29 cellular contexts compared by ENCODE assay signal in genomic region chr10:118309911-118310310, GRCh38.
"Had no signal": no experiment of that assay in that cellular context is flagged by ENCODE, and none has a peak within 500 bp of the region (broad histone marks: within the 10 kb centered on the region; RNA-seq: fewer than 3 reads in every experiment).

No MANE protein-coding gene starts in this region.

- ATAC-seq: activated CD4-positive, CD25-positive, alpha-beta regulatory T cell treated with anti-CD3 and anti-CD28 coated beads, Interleukin-2, amount 50 U/mL, for 24 hours; body of pancreas; right lobe of liver; stimulated activated effector memory CD8-positive, alpha-beta T cell treated with anti-CD3 and anti-CD28 coated beads, Interleukin-12 subunit alpha, Interleukin-12 subunit beta, amount 100 ng/mL, for 72 hours; stimulated activated naive CD8-positive, alpha-beta T cell treated with anti-CD3 and anti-CD28 coated beads, Interleukin-15, amount 100 ng/mL, for 72 hours had no signal

- DNase-seq: activated CD4-positive, alpha-beta T cell treated with anti-CD3 and anti-CD28 coated beads for 48 hours; activated CD4-positive, alpha-beta T cell treated with anti-CD3 and anti-CD28 coated beads, Interleukin-2, amount 50 U/mL, for 48 hours; activated CD8-positive, alpha-beta memory T cell treated with anti-CD3 and anti-CD28 coated beads for 24 hours; activated effector memory CD4-positive, alpha-beta T cell treated with Interleukin-2 at 50 U/mL for 16 hours; activated naive CD4-positive, alpha-beta T cell treated with Interleukin-2 at 50 U/mL for 16 hours; anterior cingulate cortex; body of pancreas; cerebellar nuclear complex; colonic mucosa; effector CD8-positive, alpha-beta T cell; glutamatergic neuron; left ventricle myocardium inferior; naive B cell; nephron progenitor cell; ovary; right lobe of liver; stimulated activated CD4-positive, alpha-beta T cell treated with anti-CD3 and anti-CD28 coated beads, Interleukin-12 subunit alpha, Interleukin-12 subunit beta, amount 100 ng/mL, for 4 hours; stimulated activated CD4-positive, alpha-beta T cell treated with anti-CD3 and anti-CD28 coated beads, Interleukin-4, amount 100 ng/mL, for 24 hours; stimulated activated naive CD8-positive, alpha-beta T cell treated with anti-CD3 and anti-CD28 coated beads, Interleukin-15, amount 100 ng/mL, for 72 hours; substantia nigra; WERI-Rb-1 had no signal

- H3K4me3 Mint-ChIP-seq: activated naive CD8-positive, alpha-beta T cell; mesothelial cell of epicardium; naive B cell; nephron progenitor cell; stimulated activated effector memory CD8-positive, alpha-beta T cell treated with anti-CD3 and anti-CD28 coated beads, Interleukin-12 subunit alpha, Interleukin-12 subunit beta, amount 100 ng/mL, for 72 hours; stimulated activated naive CD8-positive, alpha-beta T cell treated with anti-CD3 and anti-CD28 coated beads, Interleukin-15, amount 100 ng/mL, for 72 hours; type B pancreatic cell had no signal

- H3K27me3 ChIP-seq: body of pancreas, cardiac muscle cell, colonic mucosa, neutrophil, ovary, right lobe of liver had no signal

- H3K27ac ChIP-seq: body of pancreas, cardiac muscle cell, colonic mucosa, left ventricle myocardium inferior, neutrophil, ovary, right lobe of liver, WERI-Rb-1 had no signal

- H3K9me3 ChIP-seq: body of pancreas, colonic mucosa, left ventricle myocardium inferior, neutrophil, ovary, right lobe of liver had no signal

- H3K36me3 ChIP-seq: colonic mucosa, ovary had no signal

- H3K27ac Mint-ChIP-seq: activated naive CD8-positive, alpha-beta T cell; mesothelial cell of epicardium; nephron progenitor cell; progenitor cell of endocrine pancreas; stimulated activated effector memory CD8-positive, alpha-beta T cell treated with anti-CD3 and anti-CD28 coated beads, Interleukin-12 subunit alpha, Interleukin-12 subunit beta, amount 100 ng/mL, for 72 hours; type B pancreatic cell had no signal

- H3K9me3 Mint-ChIP-seq: mesothelial cell of epicardium; naive B cell; nephron progenitor cell; stimulated activated effector memory CD8-positive, alpha-beta T cell treated with anti-CD3 and anti-CD28 coated beads, Interleukin-12 subunit alpha, Interleukin-12 subunit beta, amount 100 ng/mL, for 72 hours; stimulated activated naive CD8-positive, alpha-beta T cell treated with anti-CD3 and anti-CD28 coated beads, Interleukin-15, amount 100 ng/mL, for 72 hours; type B pancreatic cell had no signal

- H3K4me3 ChIP-seq: body of pancreas, cardiac muscle cell, colonic mucosa, left ventricle myocardium inferior, ovary, right lobe of liver had no signal

- H3K4me1 Mint-ChIP-seq: nephron progenitor cell; stimulated activated effector memory CD8-positive, alpha-beta T cell treated with anti-CD3 and anti-CD28 coated beads, Interleukin-12 subunit alpha, Interleukin-12 subunit beta, amount 100 ng/mL, for 72 hours; stimulated activated naive CD8-positive, alpha-beta T cell treated with anti-CD3 and anti-CD28 coated beads, Interleukin-15, amount 100 ng/mL, for 72 hours had no signal

- H3K27me3 Mint-ChIP-seq: activated naive CD8-positive, alpha-beta T cell; naive B cell; progenitor cell of endocrine pancreas; stimulated activated naive CD8-positive, alpha-beta T cell treated with anti-CD3 and anti-CD28 coated beads, Interleukin-15, amount 100 ng/mL, for 72 hours; type B pancreatic cell had no signal

- H3K4me1 ChIP-seq: body of pancreas, colonic mucosa had no signal
